ENCODE assay signal across 8 cellular contexts in genomic region chr1:31815752-31816484, GRCh38. TPM values are rescaled to one million over a fixed set of nuclear protein-coding genes. Genes with fewer than 3 reads are reported as not detected.
DNase-seq lines count a peak whose midpoint lies in the region; ATAC-seq, FAIRE-seq and TF ChIP-seq lines count a peak whose summit lies in the region.

Gene SPOCD1 (minus strand): TSS chr1:31816022. CDS start chr1:31815333, 689 bp downstream.

- DNase-seq in CD4-positive, alpha-beta T cell, result peak; percentile 70 to 86 (median 78)
- peak; percentile 86 for DNase-seq in HT-29 (ENCODE audit: low spot score)
- peak; percentile 94 to 96 for DNase-seq in SHP77 (lab: John Stamatoyannopoulos, UW)
- peak; percentile 85 for DNase-seq in activated T-helper 9 cell treated with anti-CD3 and anti-CD28 coated beads, Interleukin-2, amount 50 U/mL, for 16 hours (ENCODE audit: low read depth)
- DNase-seq in foreskin melanocyte, result peak; percentile 68
- peak; percentile 63 to 81 (median 76) for DNase-seq in pancreas
- peak; percentile 83 for DNase-seq in type B pancreatic cell (ENCODE audit: extremely low spot score, unreplicated experiment)
- no peak for DNase-seq in NCI-H128 (lab: John Stamatoyannopoulos, UW; ENCODE audit: unreplicated experiment)

- H3K4me1 Mint-ChIP-seq in CD4-positive, alpha-beta T cell (ENCODE audit: low read depth), result peaks cover 22% of the 10 kb centered on the region
- H3K4me1 Mint-ChIP-seq in type B pancreatic cell (ENCODE audit: unreplicated experiment), result no peaks in the 10 kb centered on the region

- intact Hi-C loops in CD4-positive, alpha-beta T cell (cut with DNase I, micrococcal nuclease), result loop anchor here (1.0 to 5.0 kb wide), 2 partner anchors 148 to 246 kb away; no protein-coding TSS in a partner anchor
- intact Hi-C loops in pancreas (cut with DNase I), result no loop called here

- H3K9me3 Mint-ChIP-seq in CD4-positive, alpha-beta T cell, result no peaks in the 10 kb centered on the region
- no peaks in the 10 kb centered on the region for H3K9me3 Mint-ChIP-seq in type B pancreatic cell

- no peak within 1 kb of the TSS for H3K4me3 ChIP-seq in pancreas

- peak; percentile 96 for ATAC-seq in CD4-positive, alpha-beta T cell (ENCODE audit: poor library complexity)
- peak; percentile 80 to 95 (median 88) for ATAC-seq in pancreas

- H3K4me1 ChIP-seq in pancreas, result no peaks in the 10 kb centered on the region

- H3K9me3 ChIP-seq in CD4-positive, alpha-beta T cell (ENCODE audit: control insufficient read depth, low read length), result no peaks in the 10 kb centered on the region
- H3K9me3 ChIP-seq in pancreas, result no peaks in the 10 kb centered on the region

- no peaks in the 10 kb centered on the region for H3K36me3 ChIP-seq in pancreas

- H3K27me3 ChIP-seq in CD4-positive, alpha-beta T cell (ENCODE audit: control insufficient read depth, insufficient read depth, low read length), result no peaks in the 10 kb centered on the region
- H3K27me3 ChIP-seq in pancreas, result no peaks in the 10 kb centered on the region

- H3K27me3 Mint-ChIP-seq in CD4-positive, alpha-beta T cell, result no peaks in the 10 kb centered on the region
- no peaks in the 10 kb centered on the region for H3K27me3 Mint-ChIP-seq in type B pancreatic cell

- no peak within 1 kb of the TSS for H3K27ac Mint-ChIP-seq in CD4-positive, alpha-beta T cell
- peak within 1 kb of the TSS; percentile 77 for H3K27ac Mint-ChIP-seq in type B pancreatic cell

- CTCF ChIA-PET in CD4-positive, alpha-beta T cell (lab: Charles Lee), result interaction anchor here (0.6 to 4.3 kb wide), 9 partner anchors 27 to 292 kb away, joined by 3 to 25 read pairs (median 4); partner anchors contain the start of genes KPNA6 and PTP4A2

- H3K36me3 Mint-ChIP-seq in CD4-positive, alpha-beta T cell (ENCODE audit: low read depth), result no peaks in the 10 kb centered on the region
- H3K36me3 Mint-ChIP-seq in type B pancreatic cell, result no peaks in the 10 kb centered on the region

- FAIRE-seq in pancreas (lab: Jason Lieb, UNC), result no peak

- H3K27ac ChIP-seq in CD4-positive, alpha-beta T cell (ENCODE audit: low read depth, low read length), result no peak within 1 kb of the TSS
- H3K27ac ChIP-seq in pancreas, result no peak within 1 kb of the TSS

- POLR2A ChIA-PET in CD4-positive, alpha-beta T cell (lab: Charles Lee), result interaction anchor here (0.8 to 1.9 kb wide), 5 partner anchors 11 to 148 kb away, joined by 4 to 5 read pairs (median 4); partner anchors contain the start of gene PTP4A2

- H3K4me3 Mint-ChIP-seq in CD4-positive, alpha-beta T cell, result no peak within 1 kb of the TSS
- peak within 1 kb of the TSS; percentile 74 for H3K4me3 Mint-ChIP-seq in type B pancreatic cell

- 35 to 38% methylated on average over 23 of the region's 23 CpGs for WGBS in pancreas, 2 donors

- peak; percentile 79 for TF ChIP-seq CTCF in CD4-positive, alpha-beta T cell (IDR thresholded peaks at IDR 0.05)
- TF ChIP-seq CTCF in pancreas (IDR thresholded peaks at IDR 0.05), result peak; percentile 29 to 63 (median 44)
- TF ChIP-seq CTCF in type B pancreatic cell (conservative IDR thresholded peaks at IDR 0.05), result peak; percentile 91

RNA-seq across cellular contexts. Expression of gene SPOCD1, which starts in this region (rescaled TPM):
- total RNA-seq in CD4-positive, alpha-beta T cell, result under 1 TPM; 0.11 to 0.27 TPM
- 0.10 and 0.20 TPM in 2 replicates for total RNA-seq in HT-29 (2014; rRNA removed; shearing (Covaris generic))
- total RNA-seq in pancreas (under 1 TPM in 3 of 6 donors, not detected in 3; 0.06 to 0.69 (median 0.15) TPM), type B pancreatic cell (ENCODE audit: low replicate concordance) (0.52 and 1.1 TPM in 2 replicates)
- under 1 TPM in 1 of 2 donors, not detected in 1; 0.16 TPM for polyA plus RNA-seq in pancreas

Comparison
In these comparisons a context has a peak if more than half of its experiments do, and no peak if none do; other contexts are left out.
1. Peak in DNase-seq and ATAC-seq in CD4-positive, alpha-beta T cell; RNA of the gene not detected or under 1 TPM.
2. Peak in DNase-seq in HT-29; RNA of the gene not detected or under 1 TPM.
3. Peak in DNase-seq and ATAC-seq in pancreas; RNA of the gene not detected or under 1 TPM.
4. intact Hi-C loops: an anchor here in CD4-positive, alpha-beta T cell (1.0 to 5.0 kb wide); none called in pancreas.